8 cellular contexts compared by ENCODE assay signal in genomic region chr11:33065445-33066178, GRCh38. TPM values are rescaled to one million over a fixed set of nuclear protein-coding genes. Genes with fewer than 3 reads are reported as not detected.
DNase-seq lines count a peak whose midpoint lies in the region; ATAC-seq and TF ChIP-seq lines count a peak whose summit lies in the region.

No MANE protein-coding gene starts in this region.

- H4K20me1 ChIP-seq in KMS-11 (ENCODE audit: insufficient read depth), result no peaks in the 10 kb centered on the region

- WGBS in ovary, 3 donors, result 60 to 64% (median 62%) methylated on average over 22 of the region's 22 CpGs
- WGBS in tibial nerve, 2 donors, result 68 to 69% methylated on average over 17 to 22 of the region's 22 CpGs

- TF ChIP-seq CTCF in KMS-11 (conservative IDR thresholded peaks at IDR 0.05; ENCODE audit: low read depth, low read length) (peak; percentile 82), ovary (IDR thresholded peaks at IDR 0.05) (peak; percentile 42 to 61 (median 61)), tibial nerve (IDR thresholded peaks at IDR 0.05) (peak; percentile 79 to 85 (median 82))

- no peaks in the 10 kb centered on the region for H3K36me3 ChIP-seq in KMS-11 (ENCODE audit: insufficient read depth)
- peaks cover 5% of the 10 kb centered on the region for H3K36me3 ChIP-seq in SJCRH30
- H3K36me3 ChIP-seq in ovary, result no peaks in the 10 kb centered on the region
- peaks cover 0 to 70% (median 17%) of the 10 kb centered on the region in 3 donors for H3K36me3 ChIP-seq in tibial nerve

- no peak overlapping the region for H3K9ac ChIP-seq in KMS-11

- no peak overlapping the region for H2AFZ ChIP-seq in KMS-11 (ENCODE audit: low read depth)

- no peaks in the 10 kb centered on the region for H3K27me3 ChIP-seq in KMS-11 (ENCODE audit: insufficient read depth, low read depth)
- H3K27me3 ChIP-seq in SJCRH30, result no peaks in the 10 kb centered on the region
- no peaks in the 10 kb centered on the region for H3K27me3 ChIP-seq in ovary
- H3K27me3 ChIP-seq in tibial nerve, result no peaks in the 10 kb centered on the region

- H3K4me3 ChIP-seq in KMS-11 (IDR thresholded peaks at IDR 0.05; ENCODE audit: insufficient read depth, low read depth, low read length), result no peak overlapping the region
- no peak overlapping the region for H3K4me3 ChIP-seq in SJCRH30
- no peak overlapping the region for H3K4me3 ChIP-seq in ovary
- H3K4me3 ChIP-seq in tibial nerve, result no peak overlapping the region

- H3K4me1 ChIP-seq in KMS-11 (ENCODE audit: low read depth, poor library complexity, severe bottlenecking) (peaks cover 16% of the 10 kb centered on the region), SJCRH30 (peaks cover 1% of the 10 kb centered on the region), ovary (ENCODE audit: insufficient read depth) (no peaks in the 10 kb centered on the region), tibial nerve (peaks cover 0 to 33% (median 18%) of the 10 kb centered on the region in 4 donors)

- TF ChIP-seq EP300 in ovary (IDR thresholded peaks at IDR 0.05), result no peak
- no peak for TF ChIP-seq EP300 in tibial nerve (IDR thresholded peaks at IDR 0.05)

- H3K9me3 ChIP-seq in SJCRH30 (replicated peaks), result no peaks in the 10 kb centered on the region
- H3K9me3 ChIP-seq in ovary, result no peaks in the 10 kb centered on the region
- H3K9me3 ChIP-seq in tibial nerve, result no peaks in the 10 kb centered on the region

- H3K27ac ChIP-seq in KMS-11 (no peak overlapping the region), SJCRH30 (no peak overlapping the region), ovary (no peak overlapping the region), tibial nerve (peak overlapping the region in 1 of 4 donors; percentile 76)

- TF ChIP-seq POLR2A in ovary (IDR thresholded peaks at IDR 0.05) (no peak), tibial nerve (IDR thresholded peaks at IDR 0.05) (no peak)

- H3K4me2 ChIP-seq in KMS-11, result no peak overlapping the region

- DNase-seq in AG20443 (ENCODE audit: low spot score), result peak; percentile 73
- DNase-seq in SJCRH30, result peak; percentile 53 to 72
- DNase-seq in activated effector memory CD4-positive, alpha-beta T cell treated with anti-CD3 and anti-CD28 coated beads, Interleukin-2, amount 50 U/mL, for 16 hours, result peak; percentile 88
- DNase-seq in germinal center (ENCODE audit: low spot score), result peak; percentile 71
- peak; percentile 40 to 75 (median 59) for DNase-seq in ovary
- peak; percentile 37 to 48 for DNase-seq in tibial nerve (ENCODE audit: low spot score in 2 of 2)

- no peaks in the 10 kb centered on the region for H3K79me2 ChIP-seq in KMS-11 (ENCODE audit: insufficient read depth, low read depth)

- intact Hi-C loops in ovary (cut with DNase I), result loop anchor here (2.0 to 10.0 kb wide), 4 partner anchors 98 to 257 kb away; no protein-coding TSS in a partner anchor

- peak; percentile 58 for ATAC-seq in GM19395 (IDR thresholded peaks at IDR 0.05; ENCODE audit: unreplicated experiment)

RNA-seq across cellular contexts. Expression of gene TCP11L1, which starts 26.2 kb away (rescaled TPM):
- 19.2 and 22.7 TPM in 2 replicates for total RNA-seq in SJCRH30 (2014; rRNA removed; shearing (Covaris generic))
- total RNA-seq in ovary (10 to 100 TPM; 12.6 to 23.4 (median 14.3) TPM), tibial nerve (100 to 1,000 TPM in 1 of 4 donors, 10 to 100 TPM in 3; 45.9 to 122 (median 61.8) TPM)
- polyA plus RNA-seq in ovary, result 10 to 100 TPM in 1 of 2 donors, 1 to 10 TPM in 1; 4.4 to 14.6 TPM

RNA-seq across cellular contexts. Expression of gene DEPDC7, which starts 49.9 kb away (rescaled TPM):
- 18.3 and 21.8 TPM in 2 replicates for total RNA-seq in SJCRH30 (2014; rRNA removed; shearing (Covaris generic))
- total RNA-seq in ovary (1 to 10 TPM in 6 of 7 donors, under 1 TPM in 1; 0.69 to 3.2 (median 2.0) TPM), tibial nerve (10 to 100 TPM in 1 of 4 donors, 1 to 10 TPM in 3; 6.9 to 12.2 (median 9.1) TPM)
- 1 to 10 TPM in 1 of 2 donors, under 1 TPM in 1; 0.98 to 1.6 TPM for polyA plus RNA-seq in ovary
